Comparison of ENCODE assay signal across 1 cellular context in genomic region chr12:49543221-49543913, GRCh38.
TF ChIP-seq lines count a peak whose summit lies in the region.

No MANE protein-coding gene starts in this region.

TF ChIP-seq in HepG2, 621 proteins besides CTCF, POLR2A, EP300 and RAD21 (continues in another document):
- TF ChIP-seq ZNF354B (CRISPR knock-in tag; IDR thresholded peaks at IDR 0.05) = no peak
- TF ChIP-seq ZNF563 (CRISPR knock-in tag; IDR thresholded peaks at IDR 0.05) = no peak
- TF ChIP-seq ELF3 (CRISPR knock-in tag; IDR thresholded peaks at IDR 0.05) = peak; percentile 12; the same call in 1 of the 2 replicates
- TF ChIP-seq THAP8 (CRISPR knock-in tag; IDR thresholded peaks at IDR 0.05; ENCODE audit: borderline replicate concordance) = no peak
- TF ChIP-seq MNT (IDR thresholded peaks at IDR 0.05) = no peak
- no peak for TF ChIP-seq TBL1XR1 (IDR thresholded peaks at IDR 0.05; ENCODE audit: borderline replicate concordance, low read length, partially characterized antibody)
- no peak for TF ChIP-seq NAIF1 (CRISPR knock-in tag; IDR thresholded peaks at IDR 0.05; ENCODE audit: borderline replicate concordance)
- TF ChIP-seq ZNF569 (CRISPR knock-in tag; IDR thresholded peaks at IDR 0.05; ENCODE audit: borderline replicate concordance) = no peak
- TF ChIP-seq ZNF598 (CRISPR knock-in tag; IDR thresholded peaks at IDR 0.05; ENCODE audit: borderline replicate concordance) = no peak
- TF ChIP-seq ZNF160 (CRISPR knock-in tag; IDR thresholded peaks at IDR 0.05) = no peak
- no peak for TF ChIP-seq MXD3 (CRISPR knock-in tag; IDR thresholded peaks at IDR 0.05)
- no peak for TF ChIP-seq PHF5A (CRISPR knock-in tag; IDR thresholded peaks at IDR 0.05; ENCODE audit: low read depth, unreplicated experiment)
- TF ChIP-seq ZNF451 (CRISPR knock-in tag; IDR thresholded peaks at IDR 0.05) = no peak
- no peak for TF ChIP-seq ZKSCAN5 (CRISPR knock-in tag; IDR thresholded peaks at IDR 0.05)
- no peak for TF ChIP-seq ZSCAN20 (CRISPR knock-in tag; IDR thresholded peaks at IDR 0.05; ENCODE audit: borderline replicate concordance)
- no peak for TF ChIP-seq CHD4 (IDR thresholded peaks at IDR 0.05; ENCODE audit: borderline replicate concordance, low read length)
- no peak for TF ChIP-seq FOXO1 (CRISPR knock-in tag; IDR thresholded peaks at IDR 0.05)
- TF ChIP-seq ZNF784 (CRISPR knock-in tag; IDR thresholded peaks at IDR 0.05; ENCODE audit: borderline replicate concordance) = no peak
- TF ChIP-seq LCORL (IDR thresholded peaks at IDR 0.05) = no peak
- 0 out of 2 replicates have a peak, but pooled peaks have one; percentile 56 for TF ChIP-seq LCORL (CRISPR knock-in tag; IDR thresholded peaks at IDR 0.05)
- no peak for TF ChIP-seq XBP1 (CRISPR knock-in tag; IDR thresholded peaks at IDR 0.05)
- TF ChIP-seq ZNF318 (CRISPR knock-in tag; IDR thresholded peaks at IDR 0.05) = no peak
- TF ChIP-seq ZNF343 (CRISPR knock-in tag; IDR thresholded peaks at IDR 0.05) = no peak
- TF ChIP-seq ZNF556 (CRISPR knock-in tag; IDR thresholded peaks at IDR 0.05; ENCODE audit: borderline replicate concordance) = peak; percentile 69; the same call in 1 of the 2 replicates
- 0 out of 2 replicates have a peak, but pooled peaks have one; percentile 53 for TF ChIP-seq MTF2 (CRISPR knock-in tag; IDR thresholded peaks at IDR 0.05; ENCODE audit: borderline replicate concordance)
- TF ChIP-seq HINFP (CRISPR knock-in tag; IDR thresholded peaks at IDR 0.05; ENCODE audit: low read depth) = no peak
- TF ChIP-seq, protein P1, sequence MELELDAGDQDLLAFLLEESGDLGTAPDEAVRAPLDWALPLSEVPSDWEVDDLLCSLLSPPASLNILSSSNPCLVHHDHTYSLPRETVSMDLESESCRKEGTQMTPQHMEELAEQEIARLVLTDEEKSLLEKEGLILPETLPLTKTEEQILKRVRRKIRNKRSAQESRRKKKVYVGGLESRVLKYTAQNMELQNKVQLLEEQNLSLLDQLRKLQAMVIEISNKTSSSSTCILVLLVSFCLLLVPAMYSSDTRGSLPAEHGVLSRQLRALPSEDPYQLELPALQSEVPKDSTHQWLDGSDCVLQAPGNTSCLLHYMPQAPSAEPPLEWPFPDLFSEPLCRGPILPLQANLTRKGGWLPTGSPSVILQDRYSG (CRISPR knock-in tag; IDR thresholded peaks at IDR 0.05) = no peak
- TF ChIP-seq ARNTL (CRISPR knock-in tag; IDR thresholded peaks at IDR 0.05) = no peak
- TF ChIP-seq NFE2L1 (CRISPR knock-in tag; IDR thresholded peaks at IDR 0.05; ENCODE audit: borderline replicate concordance) = no peak
- TF ChIP-seq ZSCAN12 (CRISPR knock-in tag; IDR thresholded peaks at IDR 0.05) = no peak
- no peak for TF ChIP-seq FOXA3 (CRISPR knock-in tag; IDR thresholded peaks at IDR 0.05)
- TF ChIP-seq ZNF510 (CRISPR knock-in tag; IDR thresholded peaks at IDR 0.05; ENCODE audit: low read depth) = no peak
- TF ChIP-seq SMYD3 (CRISPR knock-in tag; IDR thresholded peaks at IDR 0.05) = no peak
- no peak for TF ChIP-seq ZNF629 (CRISPR knock-in tag; conservative IDR thresholded peaks at IDR 0.05)
- no peak for TF ChIP-seq ZNF7 (CRISPR knock-in tag; IDR thresholded peaks at IDR 0.05)
- no peak for TF ChIP-seq PAWR (CRISPR knock-in tag; IDR thresholded peaks at IDR 0.05; ENCODE audit: borderline replicate concordance)
- TF ChIP-seq ZNF263 (CRISPR knock-in tag; IDR thresholded peaks at IDR 0.05) = no peak
- no peak for TF ChIP-seq ATRX (CRISPR knock-in tag; IDR thresholded peaks at IDR 0.05; ENCODE audit: borderline replicate concordance)
- TF ChIP-seq, protein P2, sequence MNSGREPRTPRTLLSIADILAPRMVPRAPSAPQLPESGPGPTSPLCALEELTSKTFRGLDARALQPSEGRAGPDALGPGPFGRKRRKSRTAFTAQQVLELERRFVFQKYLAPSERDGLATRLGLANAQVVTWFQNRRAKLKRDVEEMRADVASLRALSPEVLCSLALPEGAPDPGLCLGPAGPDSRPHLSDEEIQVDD (CRISPR knock-in tag; IDR thresholded peaks at IDR 0.05; ENCODE audit: borderline replicate concordance) = no peak
- no peak for TF ChIP-seq NFRKB (IDR thresholded peaks at IDR 0.05)
- no peak for TF ChIP-seq ZNF570 (CRISPR knock-in tag; IDR thresholded peaks at IDR 0.05; ENCODE audit: borderline replicate concordance)
- no peak for TF ChIP-seq ZNF672 (CRISPR knock-in tag; IDR thresholded peaks at IDR 0.05)
- no peak for TF ChIP-seq ZNF724P (CRISPR knock-in tag; IDR thresholded peaks at IDR 0.05; ENCODE audit: borderline replicate concordance)
